In the genomic region with DNA sequence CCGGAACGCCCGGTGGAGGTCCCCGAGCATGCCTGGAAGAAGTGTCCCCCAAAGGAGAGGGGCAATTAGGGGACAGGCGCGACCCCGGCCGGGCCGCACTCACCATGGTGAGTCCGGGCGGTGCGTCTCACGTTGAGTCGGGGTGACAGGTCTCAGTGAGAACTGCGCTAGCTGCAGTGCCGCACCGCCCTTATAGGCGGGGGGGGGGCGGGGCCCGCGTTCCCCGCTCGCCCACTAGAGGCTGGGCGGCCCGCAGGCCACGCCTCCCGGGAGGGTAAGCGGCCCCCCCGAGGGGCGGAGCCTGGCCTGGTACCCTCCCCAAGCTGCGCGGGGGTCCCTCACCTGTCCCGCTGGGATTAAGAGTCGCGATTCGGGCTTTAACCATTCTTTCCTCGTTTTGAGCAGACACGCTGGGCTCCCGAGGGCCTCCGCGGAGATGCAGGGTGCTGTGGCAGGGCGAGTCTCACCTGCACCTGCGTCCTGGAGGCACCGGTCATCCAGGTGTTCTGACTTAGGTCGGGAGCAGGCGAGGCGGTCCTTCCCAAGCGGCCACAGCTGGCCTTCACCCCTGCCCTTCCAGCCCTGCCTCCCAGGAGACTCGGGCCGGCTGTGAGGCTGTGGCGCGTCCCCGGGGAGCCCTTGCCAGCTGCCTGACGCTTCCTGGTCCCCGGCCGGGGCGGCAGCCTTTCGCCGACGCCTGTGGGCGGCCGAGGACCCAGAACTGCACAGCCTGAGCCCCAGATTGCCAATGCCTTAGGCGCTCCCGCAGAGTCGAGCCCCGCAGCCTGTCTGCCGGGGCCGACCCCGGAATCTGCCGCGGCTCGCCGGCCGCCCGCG, we compare ENCODE assay signal across 1 cellular context.
A peak's percentile ranks its signal among the peaks of the same experiment; 100 is the strongest.
TF ChIP-seq lines count a peak whose summit lies in the region.

A gene (minus strand): TSS at position 166 of the 837 bp plus-strand sequence. CDS start 60 bp downstream, at position 106.

TF ChIP-seq in HepG2, 621 proteins besides CTCF, POLR2A, EP300 and RAD21 (continued from another document and continues in another):
- TF ChIP-seq, protein P1, sequence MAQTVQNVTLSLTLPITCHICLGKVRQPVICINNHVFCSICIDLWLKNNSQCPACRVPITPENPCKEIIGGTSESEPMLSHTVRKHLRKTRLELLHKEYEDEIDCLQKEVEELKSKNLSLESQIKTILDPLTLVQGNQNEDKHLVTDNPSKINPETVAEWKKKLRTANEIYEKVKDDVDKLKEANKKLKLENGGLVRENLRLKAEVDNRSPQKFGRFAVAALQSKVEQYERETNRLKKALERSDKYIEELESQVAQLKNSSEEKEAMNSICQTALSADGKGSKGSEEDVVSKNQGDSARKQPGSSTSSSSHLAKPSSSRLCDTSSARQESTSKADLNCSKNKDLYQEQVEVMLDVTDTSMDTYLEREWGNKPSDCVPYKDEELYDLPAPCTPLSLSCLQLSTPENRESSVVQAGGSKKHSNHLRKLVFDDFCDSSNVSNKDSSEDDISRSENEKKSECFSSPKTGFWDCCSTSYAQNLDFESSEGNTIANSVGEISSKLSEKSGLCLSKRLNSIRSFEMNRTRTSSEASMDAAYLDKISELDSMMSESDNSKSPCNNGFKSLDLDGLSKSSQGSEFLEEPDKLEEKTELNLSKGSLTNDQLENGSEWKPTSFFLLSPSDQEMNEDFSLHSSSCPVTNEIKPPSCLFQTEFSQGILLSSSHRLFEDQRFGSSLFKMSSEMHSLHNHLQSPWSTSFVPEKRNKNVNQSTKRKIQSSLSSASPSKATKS (CRISPR knock-in tag; IDR thresholded peaks at IDR 0.05): no peak
- TF ChIP-seq HIVEP1 (CRISPR knock-in tag; IDR thresholded peaks at IDR 0.05) (no peak; the same call in 1 of the 2 replicates), CBFB (CRISPR knock-in tag; IDR thresholded peaks at IDR 0.05) (no peak), KDM4B (CRISPR knock-in tag; IDR thresholded peaks at IDR 0.05) (no peak), SMAD3 (CRISPR knock-in tag; IDR thresholded peaks at IDR 0.05) (peak; percentile 38; the same call in 1 of the 2 replicates), HNRNPK (IDR thresholded peaks at IDR 0.05; ENCODE audit: low read depth, low read length, poor library complexity, severe bottlenecking) (no peak), JARID2 (CRISPR knock-in tag; IDR thresholded peaks at IDR 0.05; ENCODE audit: insufficient replicate concordance) (no peak), MAFK (conservative IDR thresholded peaks at IDR 0.05 in 1 of 2, IDR thresholded peaks at IDR 0.05 in 1 of 2; ENCODE audit: low read length in 2 of 2) (no peak), PLRG1 (conservative IDR thresholded peaks at IDR 0.05) (no peak), RFXAP (CRISPR knock-in tag; IDR thresholded peaks at IDR 0.05; ENCODE audit: borderline replicate concordance) (peak; percentile 84), ZNF674 (CRISPR knock-in tag; IDR thresholded peaks at IDR 0.05; ENCODE audit: low read depth) (no peak), ZNF24 (IDR thresholded peaks at IDR 0.05) (no peak), FOXK2 (IDR thresholded peaks at IDR 0.05) (no peak), HOXA9 (CRISPR knock-in tag; IDR thresholded peaks at IDR 0.05; ENCODE audit: borderline replicate concordance) (no peak), ZBTB3 (CRISPR knock-in tag; IDR thresholded peaks at IDR 0.05; ENCODE audit: borderline replicate concordance, low read depth) (0 out of 2 replicates have a peak, but pooled peaks have one; percentile 26), RARG (CRISPR knock-in tag; IDR thresholded peaks at IDR 0.05; ENCODE audit: low read depth) (no peak), MAZ (IDR thresholded peaks at IDR 0.05; ENCODE audit: borderline replicate concordance, low read depth, low read length) (no peak; the same call in 1 of the 2 replicates), MAZ (CRISPR knock-in tag; IDR thresholded peaks at IDR 0.05; ENCODE audit: low read depth) (0 out of 2 replicates have a peak, but pooled peaks have one; percentile 36), SMAD1 (CRISPR knock-in tag; IDR thresholded peaks at IDR 0.05; ENCODE audit: borderline replicate concordance, low read depth) (0 out of 2 replicates have a peak, but pooled peaks have one; percentile 2), RORA (CRISPR knock-in tag; IDR thresholded peaks at IDR 0.05) (no peak), ZNF292 (CRISPR knock-in tag; IDR thresholded peaks at IDR 0.05; ENCODE audit: borderline replicate concordance, low read depth) (no peak), NFIB (CRISPR knock-in tag; IDR thresholded peaks at IDR 0.05; ENCODE audit: borderline replicate concordance) (no peak), RBAK (CRISPR knock-in tag; IDR thresholded peaks at IDR 0.05) (no peak), ZNF260 (CRISPR knock-in tag; IDR thresholded peaks at IDR 0.05; ENCODE audit: borderline replicate concordance, low read depth) (no peak), MIER2 (CRISPR knock-in tag; IDR thresholded peaks at IDR 0.05) (no peak), BRD4 (CRISPR knock-in tag; IDR thresholded peaks at IDR 0.05) (no peak), ZBTB7B (CRISPR knock-in tag; IDR thresholded peaks at IDR 0.05) (peak; percentile 60), NCOR1 (IDR thresholded peaks at IDR 0.05; ENCODE audit: borderline replicate concordance, low read length) (no peak), BHLHE40 (IDR thresholded peaks at IDR 0.05; ENCODE audit: low read length) (no peak), PHF21A (CRISPR knock-in tag; IDR thresholded peaks at IDR 0.05) (no peak), MBNL3 (CRISPR knock-in tag; conservative IDR thresholded peaks at IDR 0.05) (no peak), GATA4 (IDR thresholded peaks at IDR 0.05; ENCODE audit: borderline replicate concordance, low read depth) (no peak), ZNF713 (CRISPR knock-in tag; IDR thresholded peaks at IDR 0.05) (0 out of 2 replicates have a peak, but pooled peaks have one; percentile 23), ZBTB42 (CRISPR knock-in tag; IDR thresholded peaks at IDR 0.05) (0 out of 2 replicates have a peak, but pooled peaks have one; percentile 67), ZNF101 (CRISPR knock-in tag; IDR thresholded peaks at IDR 0.05; ENCODE audit: borderline replicate concordance, low read depth) (no peak), GABPB1 (CRISPR knock-in tag; IDR thresholded peaks at IDR 0.05) (peak; percentile 69), ZFY (CRISPR knock-in tag; IDR thresholded peaks at IDR 0.05) (peak; percentile 57), TCF7L2 (IDR thresholded peaks at IDR 0.05; ENCODE audit: low read depth, low read length) (no peak), GABPA (IDR thresholded peaks at IDR 0.05; ENCODE audit: low read depth, low read length) (no peak), GABPA (CRISPR knock-in tag; IDR thresholded peaks at IDR 0.05; ENCODE audit: low read depth) (no peak), ZSCAN31 (CRISPR knock-in tag; IDR thresholded peaks at IDR 0.05; ENCODE audit: low read depth) (peak; percentile 33; the same call in 1 of the 2 replicates), ZNF510 (CRISPR knock-in tag; IDR thresholded peaks at IDR 0.05; ENCODE audit: low read depth) (0 out of 2 replicates have a peak, but pooled peaks have one; percentile 38), IRX3 (CRISPR knock-in tag; IDR thresholded peaks at IDR 0.05; ENCODE audit: borderline replicate concordance, low read depth) (no peak), ZMYM4 (CRISPR knock-in tag; IDR thresholded peaks at IDR 0.05) (peak; percentile 44; the same call in 1 of the 2 replicates)
- TF ChIP-seq, protein P2, sequence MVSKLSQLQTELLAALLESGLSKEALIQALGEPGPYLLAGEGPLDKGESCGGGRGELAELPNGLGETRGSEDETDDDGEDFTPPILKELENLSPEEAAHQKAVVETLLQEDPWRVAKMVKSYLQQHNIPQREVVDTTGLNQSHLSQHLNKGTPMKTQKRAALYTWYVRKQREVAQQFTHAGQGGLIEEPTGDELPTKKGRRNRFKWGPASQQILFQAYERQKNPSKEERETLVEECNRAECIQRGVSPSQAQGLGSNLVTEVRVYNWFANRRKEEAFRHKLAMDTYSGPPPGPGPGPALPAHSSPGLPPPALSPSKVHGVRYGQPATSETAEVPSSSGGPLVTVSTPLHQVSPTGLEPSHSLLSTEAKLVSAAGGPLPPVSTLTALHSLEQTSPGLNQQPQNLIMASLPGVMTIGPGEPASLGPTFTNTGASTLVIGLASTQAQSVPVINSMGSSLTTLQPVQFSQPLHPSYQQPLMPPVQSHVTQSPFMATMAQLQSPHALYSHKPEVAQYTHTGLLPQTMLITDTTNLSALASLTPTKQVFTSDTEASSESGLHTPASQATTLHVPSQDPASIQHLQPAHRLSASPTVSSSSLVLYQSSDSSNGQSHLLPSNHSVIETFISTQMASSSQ (IDR thresholded peaks at IDR 0.05; ENCODE audit: low read depth): no peak; the same call in 1 of the 2 replicates
- TF ChIP-seq, protein P2 (CRISPR knock-in tag; IDR thresholded peaks at IDR 0.05; ENCODE audit: borderline replicate concordance): peak; percentile 15; the same call in 1 of the 2 replicates
- TF ChIP-seq, protein P3, sequence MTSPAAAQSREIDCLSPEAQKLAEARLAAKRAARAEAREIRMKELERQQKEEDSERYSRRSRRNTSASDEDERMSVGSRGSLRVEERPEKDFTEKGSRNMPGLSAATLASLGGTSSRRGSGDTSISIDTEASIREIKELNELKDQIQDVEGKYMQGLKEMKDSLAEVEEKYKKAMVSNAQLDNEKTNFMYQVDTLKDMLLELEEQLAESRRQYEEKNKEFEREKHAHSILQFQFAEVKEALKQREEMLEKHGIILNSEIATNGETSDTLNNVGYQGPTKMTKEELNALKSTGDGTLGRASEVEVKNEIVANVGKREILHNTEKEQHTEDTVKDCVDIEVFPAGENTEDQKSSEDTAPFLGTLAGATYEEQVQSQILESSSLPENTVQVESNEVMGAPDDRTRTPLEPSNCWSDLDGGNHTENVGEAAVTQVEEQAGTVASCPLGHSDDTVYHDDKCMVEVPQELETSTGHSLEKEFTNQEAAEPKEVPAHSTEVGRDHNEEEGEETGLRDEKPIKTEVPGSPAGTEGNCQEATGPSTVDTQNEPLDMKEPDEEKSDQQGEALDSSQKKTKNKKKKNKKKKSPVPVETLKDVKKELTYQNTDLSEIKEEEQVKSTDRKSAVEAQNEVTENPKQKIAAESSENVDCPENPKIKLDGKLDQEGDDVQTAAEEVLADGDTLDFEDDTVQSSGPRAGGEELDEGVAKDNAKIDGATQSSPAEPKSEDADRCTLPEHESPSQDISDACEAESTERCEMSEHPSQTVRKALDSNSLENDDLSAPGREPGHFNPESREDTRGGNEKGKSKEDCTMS (CRISPR knock-in tag; conservative IDR thresholded peaks at IDR 0.05): no peak
- TF ChIP-seq, protein P4, sequence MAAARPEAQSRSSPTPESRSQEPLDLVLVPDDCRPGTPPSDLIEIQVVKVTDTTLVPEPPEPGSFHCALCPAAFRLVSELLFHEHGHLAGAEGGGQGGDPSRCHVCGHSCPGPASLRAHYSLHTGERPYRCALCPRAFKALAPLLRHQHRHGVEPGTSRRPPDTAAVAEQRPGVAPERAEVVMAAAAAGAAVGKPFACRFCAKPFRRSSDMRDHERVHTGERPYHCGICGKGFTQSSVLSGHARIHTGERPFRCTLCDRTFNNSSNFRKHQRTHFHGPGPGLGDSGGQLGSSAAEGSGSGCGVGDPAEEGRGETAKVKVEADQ (CRISPR knock-in tag; IDR thresholded peaks at IDR 0.05; ENCODE audit: borderline replicate concordance): 0 out of 2 replicates have a peak, but pooled peaks have one; percentile 31
- TF ChIP-seq, protein P5, sequence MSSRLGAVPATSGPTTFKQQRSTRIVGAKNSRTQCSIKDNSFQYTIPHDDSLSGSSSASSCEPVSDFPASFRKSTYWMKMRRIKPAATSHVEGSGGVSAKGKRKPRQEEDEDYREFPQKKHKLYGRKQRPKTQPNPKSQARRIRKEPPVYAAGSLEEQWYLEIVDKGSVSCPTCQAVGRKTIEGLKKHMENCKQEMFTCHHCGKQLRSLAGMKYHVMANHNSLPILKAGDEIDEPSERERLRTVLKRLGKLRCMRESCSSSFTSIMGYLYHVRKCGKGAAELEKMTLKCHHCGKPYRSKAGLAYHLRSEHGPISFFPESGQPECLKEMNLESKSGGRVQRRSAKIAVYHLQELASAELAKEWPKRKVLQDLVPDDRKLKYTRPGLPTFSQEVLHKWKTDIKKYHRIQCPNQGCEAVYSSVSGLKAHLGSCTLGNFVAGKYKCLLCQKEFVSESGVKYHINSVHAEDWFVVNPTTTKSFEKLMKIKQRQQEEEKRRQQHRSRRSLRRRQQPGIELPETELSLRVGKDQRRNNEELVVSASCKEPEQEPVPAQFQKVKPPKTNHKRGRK (CRISPR knock-in tag; IDR thresholded peaks at IDR 0.05): no peak
- TF ChIP-seq, protein P6, sequence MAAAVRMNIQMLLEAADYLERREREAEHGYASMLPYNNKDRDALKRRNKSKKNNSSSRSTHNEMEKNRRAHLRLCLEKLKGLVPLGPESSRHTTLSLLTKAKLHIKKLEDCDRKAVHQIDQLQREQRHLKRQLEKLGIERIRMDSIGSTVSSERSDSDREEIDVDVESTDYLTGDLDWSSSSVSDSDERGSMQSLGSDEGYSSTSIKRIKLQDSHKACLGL (CRISPR knock-in tag; IDR thresholded peaks at IDR 0.05): no peak; the same call in 1 of the 2 replicates
- TF ChIP-seq, protein P7, sequence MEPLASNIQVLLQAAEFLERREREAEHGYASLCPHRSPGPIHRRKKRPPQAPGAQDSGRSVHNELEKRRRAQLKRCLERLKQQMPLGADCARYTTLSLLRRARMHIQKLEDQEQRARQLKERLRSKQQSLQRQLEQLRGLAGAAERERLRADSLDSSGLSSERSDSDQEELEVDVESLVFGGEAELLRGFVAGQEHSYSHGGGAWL (CRISPR knock-in tag; IDR thresholded peaks at IDR 0.05): peak; percentile 48
- TF ChIP-seq, protein P8, sequence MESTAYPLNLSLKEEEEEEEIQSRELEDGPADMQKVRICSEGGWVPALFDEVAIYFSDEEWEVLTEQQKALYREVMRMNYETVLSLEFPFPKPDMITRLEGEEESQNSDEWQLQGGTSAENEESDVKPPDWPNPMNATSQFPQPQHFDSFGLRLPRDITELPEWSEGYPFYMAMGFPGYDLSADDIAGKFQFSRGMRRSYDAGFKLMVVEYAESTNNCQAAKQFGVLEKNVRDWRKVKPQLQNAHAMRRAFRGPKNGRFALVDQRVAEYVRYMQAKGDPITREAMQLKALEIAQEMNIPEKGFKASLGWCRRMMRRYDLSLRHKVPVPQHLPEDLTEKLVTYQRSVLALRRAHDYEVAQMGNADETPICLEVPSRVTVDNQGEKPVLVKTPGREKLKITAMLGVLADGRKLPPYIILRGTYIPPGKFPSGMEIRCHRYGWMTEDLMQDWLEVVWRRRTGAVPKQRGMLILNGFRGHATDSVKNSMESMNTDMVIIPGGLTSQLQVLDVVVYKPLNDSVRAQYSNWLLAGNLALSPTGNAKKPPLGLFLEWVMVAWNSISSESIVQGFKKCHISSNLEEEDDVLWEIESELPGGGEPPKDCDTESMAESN (CRISPR knock-in tag; conservative IDR thresholded peaks at IDR 0.05): 0 out of 2 replicates have a peak, but pooled peaks have one; percentile 61
